22 cellular contexts compared by ENCODE assay signal in genomic region chr1:184518958-184519357, GRCh38.
DNase-seq lines count a peak whose midpoint lies in the region; ATAC-seq, FAIRE-seq and TF ChIP-seq lines count a peak whose summit lies in the region.
"Had no signal": no experiment of that assay in that cellular context is flagged by ENCODE, and none has a peak within 500 bp of the region (broad histone marks: within the 10 kb centered on the region; RNA-seq: fewer than 3 reads in every experiment).

No MANE protein-coding gene starts in this region.

- H3K27me3 ChIP-seq in H9 (ENCODE audit: insufficient read depth, low read length) (no peaks in the 10 kb centered on the region), subcutaneous abdominal adipose tissue (ENCODE audit: control insufficient read depth in 5 of 5, insufficient read depth in 4 of 5, low read length in 5 of 5) (no peaks in the 10 kb centered on the region)
- H3K27me3 ChIP-seq: BLaER1 treated with 17β-estradiol and CSF1 and Interleukin-3, amounts not matched to agents 10 nM and 100 nM; SJSA1 had no signal

- H3K4me2 ChIP-seq in H9 (ENCODE audit: insufficient read depth, insufficient read length, low read length): no peak overlapping the region
- H3K4me2 ChIP-seq: BLaER1 treated with 17β-estradiol and CSF1 and Interleukin-3, amounts not matched to agents 10 nM and 100 nM had no signal

- no peak overlapping the region for H2BK5ac ChIP-seq in H9 (ENCODE audit: insufficient read length, low read length)

- no peaks in the 10 kb centered on the region for H3K27me3 Mint-ChIP-seq in H9 (ENCODE audit: low read depth)
- no peaks in the 10 kb centered on the region for H3K27me3 Mint-ChIP-seq in activated T-helper 1 cell treated with anti-CD3 and anti-CD28 coated beads, Interleukin-12 subunit alpha, Interleukin-12 subunit beta, Interleukin-2, Interleukin-4 antibody, amounts not matched to agents 30 ng/mL and 10 ng/mL and 1 ng/mL, durations not matched to agents 14 hours and 24 hours and 36 hours (ENCODE audit: insufficient read depth)

- H3K4me1 Mint-ChIP-seq in H9: peaks cover 14 to 22% of the 10 kb centered on the region in 2 experiments
- H3K4me1 Mint-ChIP-seq in activated T-helper 1 cell treated with anti-CD3 and anti-CD28 coated beads, Interleukin-12 subunit alpha, Interleukin-12 subunit beta, Interleukin-2, Interleukin-4 antibody, amounts not matched to agents 30 ng/mL and 10 ng/mL and 1 ng/mL, durations not matched to agents 14 hours and 24 hours and 36 hours (ENCODE audit: low read depth): no peaks in the 10 kb centered on the region
- H3K4me1 Mint-ChIP-seq: CD4-positive, alpha-beta memory T cell had no signal

- no peaks in the 10 kb centered on the region for H3K4me1 ChIP-seq in H9 (ENCODE audit: insufficient read depth, low read length)
- peaks cover 0 to 42% (median 8%) of the 10 kb centered on the region in 5 donors for H3K4me1 ChIP-seq in subcutaneous abdominal adipose tissue (ENCODE audit: control insufficient read depth in 5 of 5, insufficient read depth in 5 of 5, low read length in 5 of 5)
- H3K4me1 ChIP-seq: BLaER1 treated with 17β-estradiol and CSF1 and Interleukin-3, amounts not matched to agents 10 nM and 100 nM; HAP-1; SJSA1 had no signal

- H3K4me3 ChIP-seq in subcutaneous abdominal adipose tissue (ENCODE audit: low read depth in 1 of 5, low read length in 5 of 5): no peak overlapping the region
- H3K4me3 ChIP-seq: BLaER1 treated with 17β-estradiol and CSF1 and Interleukin-3, amounts not matched to agents 10 nM and 100 nM; GM23248; HAP-1; SJSA1 had no signal

- H4K5ac ChIP-seq in H9 (ENCODE audit: insufficient read length, low read depth, low read length): no peak overlapping the region

- H3T11ph ChIP-seq in H9 (ENCODE audit: low read length): no peak overlapping the region

- no CpG with 5 or more reads among the region's 2 CpGs for WGBS in H9 (ENCODE audit: extremely low coverage, insufficient read length, low lambda C conversion rate)

- H3K23ac ChIP-seq in H9 (ENCODE audit: insufficient read length, low read depth, low read length): no peak overlapping the region

- H3K14ac ChIP-seq in H9 (ENCODE audit: insufficient read depth, low read length): no peak overlapping the region

- H2AFZ ChIP-seq in H9 (ENCODE audit: low read length): no peak overlapping the region
- H2AFZ ChIP-seq: GM23248 had no signal

- ATAC-seq in left ventricle myocardium superior (peak; percentile 43), GM18909 (IDR thresholded peaks at IDR 0.05; ENCODE audit: poor library complexity, unreplicated experiment) (no peak), HG03280 (IDR thresholded peaks at IDR 0.05; ENCODE audit: unreplicated experiment) (no peak)

- no peak overlapping the region for H4K8ac ChIP-seq in H9 (replicated peaks; ENCODE audit: insufficient read length, low read depth, low read length)

- no peaks in the 10 kb centered on the region for H3K23me2 ChIP-seq in H9 (ENCODE audit: insufficient read length, low read depth, low read length, poor library complexity, severe bottlenecking)

- no peak overlapping the region for H3K18ac ChIP-seq in H9 (ENCODE audit: insufficient read length, low read depth, low read length)

- no peaks in the 10 kb centered on the region for H4K20me1 ChIP-seq in H9 (ENCODE audit: control insufficient read depth, insufficient read depth, insufficient read length)
- H4K20me1 ChIP-seq: BLaER1 treated with 17β-estradiol and CSF1 and Interleukin-3, amounts not matched to agents 10 nM and 100 nM had no signal

- no peaks in the 10 kb centered on the region for H3K36me3 ChIP-seq in subcutaneous abdominal adipose tissue (ENCODE audit: control insufficient read depth in 5 of 5, insufficient read depth in 5 of 5, low read length in 5 of 5)
- H3K36me3 ChIP-seq: HAP-1, SJSA1 had no signal

- H2BK12ac ChIP-seq in H9 (ENCODE audit: insufficient read length, low read depth, low read length): no peak overlapping the region

- H2BK120ac ChIP-seq in H9 (ENCODE audit: low read depth, low read length, poor library complexity, severe bottlenecking): no peak overlapping the region

- H2BK20ac ChIP-seq in H9 (ENCODE audit: low read depth, low read length, poor library complexity, severe bottlenecking): no peak overlapping the region

- H2BK15ac ChIP-seq in H9 (ENCODE audit: low read depth, low read length): no peak overlapping the region

- no peak overlapping the region for H3K27ac ChIP-seq in H9 (ENCODE audit: insufficient read length, low read depth, low read length)
- H3K27ac ChIP-seq in subcutaneous abdominal adipose tissue (ENCODE audit: low read depth, low read length): peak overlapping the region; percentile 81
- H3K27ac ChIP-seq: BLaER1 treated with 17β-estradiol and CSF1 and Interleukin-3, amounts not matched to agents 10 nM and 100 nM; GM23248; RWPE1; SJSA1 had no signal

- no peak overlapping the region for H3K4me3 Mint-ChIP-seq in H9
- no peak overlapping the region for H3K4me3 Mint-ChIP-seq in activated T-helper 1 cell treated with anti-CD3 and anti-CD28 coated beads, Interleukin-12 subunit alpha, Interleukin-12 subunit beta, Interleukin-2, Interleukin-4 antibody, amounts not matched to agents 30 ng/mL and 10 ng/mL and 1 ng/mL, durations not matched to agents 14 hours and 24 hours and 36 hours
- H3K4me3 Mint-ChIP-seq: CD4-positive, alpha-beta memory T cell had no signal

- H3K79me1 ChIP-seq in H9 (ENCODE audit: insufficient read depth, low read depth, low read length, poor library complexity, severe bottlenecking): no peaks in the 10 kb centered on the region

- no peak overlapping the region for H3K9ac ChIP-seq in H9 (ENCODE audit: extremely low read depth, insufficient read length, low read length)
- H3K9ac ChIP-seq in subcutaneous abdominal adipose tissue (ENCODE audit: low read length in 5 of 5): no peak overlapping the region
- H3K9ac ChIP-seq: BLaER1 treated with 17β-estradiol and CSF1 and Interleukin-3, amounts not matched to agents 10 nM and 100 nM; GM23248 had no signal

- no peak overlapping the region for H3K4ac ChIP-seq in H9 (ENCODE audit: low read depth, low read length)

- no peaks in the 10 kb centered on the region for H3K9me3 Mint-ChIP-seq in H9
- H3K9me3 Mint-ChIP-seq in activated T-helper 1 cell treated with anti-CD3 and anti-CD28 coated beads, Interleukin-12 subunit alpha, Interleukin-12 subunit beta, Interleukin-2, Interleukin-4 antibody, amounts not matched to agents 30 ng/mL and 10 ng/mL and 1 ng/mL, durations not matched to agents 14 hours and 24 hours and 36 hours: no peaks in the 10 kb centered on the region
- H3K9me3 Mint-ChIP-seq: CD4-positive, alpha-beta memory T cell had no signal

- intact Hi-C loops in left ventricle myocardium superior (cut with micrococcal nuclease): no loop called here
- intact Hi-C loops in activated T-helper 1 cell treated with anti-CD3 and anti-CD28 coated beads, Interleukin-12 subunit alpha, Interleukin-12 subunit beta, Interleukin-2, Interleukin-4 antibody, amounts not matched to agents 30 ng/mL and 10 ng/mL and 1 ng/mL, durations not matched to agents 14 hours and 24 hours and 36 hours (cut with micrococcal nuclease): no loop called here

- DNase-seq in D721Med (ENCODE audit: insufficient read length, low spot score) (no peak), H9 (no peak), left ventricle myocardium superior (no peak)
- no peak for DNase-seq in activated T-helper 1 cell treated with anti-CD3 and anti-CD28 coated beads, Interleukin-12 subunit alpha, Interleukin-12 subunit beta, Interleukin-2, Interleukin-4 antibody, amounts not matched to agents 30 ng/mL and 10 ng/mL and 1 ng/mL, durations not matched to agents 14 hours and 24 hours and 36 hours (ENCODE audit: low spot score)
- DNase-seq: CD4-positive, alpha-beta memory T cell; GM23248; KG1; NCI-H2029; NCI-H2227 treated with DMSO at 0.1 percent for 48 hours; NCI-H510A; NCI-H774; NK-92 treated with Interleukin-12 subunit alpha and Interleukin-12 subunit beta, amount 100 ng/mL, for 24 hours had no signal

- peaks cover 0 to 22% (median 2%) of the 10 kb centered on the region in 3 experiments; a peak in 4 of 7 replicates for H3K36me3 Mint-ChIP-seq in H9 (ENCODE audit: insufficient read depth in 1 of 3, low read depth in 3 of 3)
- no peaks in the 10 kb centered on the region for H3K36me3 Mint-ChIP-seq in activated T-helper 1 cell treated with anti-CD3 and anti-CD28 coated beads, Interleukin-12 subunit alpha, Interleukin-12 subunit beta, Interleukin-2, Interleukin-4 antibody, amounts not matched to agents 30 ng/mL and 10 ng/mL and 1 ng/mL, durations not matched to agents 14 hours and 24 hours and 36 hours (ENCODE audit: low read depth)
- H3K36me3 Mint-ChIP-seq: CD4-positive, alpha-beta memory T cell had no signal

- TF ChIP-seq CTCF in D721Med (IDR thresholded peaks at IDR 0.05; ENCODE audit: insufficient read depth, missing control alignments): no peak
- no peak for TF ChIP-seq CTCF in H9 (conservative IDR thresholded peaks at IDR 0.05)

- H3K9me3 ChIP-seq in H9 (ENCODE audit: control insufficient read depth, low read depth, low read length) (no peaks in the 10 kb centered on the region), subcutaneous abdominal adipose tissue (ENCODE audit: control insufficient read depth in 5 of 5, low read length in 5 of 5) (no peaks in the 10 kb centered on the region)
- H3K9me3 ChIP-seq: HAP-1, SJSA1 had no signal

- H3K56ac ChIP-seq in H9 (ENCODE audit: insufficient read length, low read depth, low read length): no peak overlapping the region

- peak overlapping the region; percentile 24 to 87 (median 47); a peak in 3 of 7 replicates for H3K27ac Mint-ChIP-seq in H9
- H3K27ac Mint-ChIP-seq in activated T-helper 1 cell treated with anti-CD3 and anti-CD28 coated beads, Interleukin-12 subunit alpha, Interleukin-12 subunit beta, Interleukin-2, Interleukin-4 antibody, amounts not matched to agents 30 ng/mL and 10 ng/mL and 1 ng/mL, durations not matched to agents 14 hours and 24 hours and 36 hours: no peak overlapping the region
- H3K27ac Mint-ChIP-seq: CD4-positive, alpha-beta memory T cell had no signal

- no peaks in the 10 kb centered on the region for H3K79me2 ChIP-seq in H9 (ENCODE audit: insufficient read depth, low read length)

- H2AK5ac ChIP-seq in H9 (ENCODE audit: insufficient read length, low read length): no peak overlapping the region

- H4K91ac ChIP-seq in H9 (ENCODE audit: insufficient read length, low read depth, low read length): no peak overlapping the region

- peak; percentile 79 for FAIRE-seq in D721Med (lab: Jason Lieb, UNC)
- FAIRE-seq: G401.6, GM12892, HTR-8/SVneo had no signal
